Comparison of ENCODE assay signal across 26 cellular contexts in the genomic region with DNA sequence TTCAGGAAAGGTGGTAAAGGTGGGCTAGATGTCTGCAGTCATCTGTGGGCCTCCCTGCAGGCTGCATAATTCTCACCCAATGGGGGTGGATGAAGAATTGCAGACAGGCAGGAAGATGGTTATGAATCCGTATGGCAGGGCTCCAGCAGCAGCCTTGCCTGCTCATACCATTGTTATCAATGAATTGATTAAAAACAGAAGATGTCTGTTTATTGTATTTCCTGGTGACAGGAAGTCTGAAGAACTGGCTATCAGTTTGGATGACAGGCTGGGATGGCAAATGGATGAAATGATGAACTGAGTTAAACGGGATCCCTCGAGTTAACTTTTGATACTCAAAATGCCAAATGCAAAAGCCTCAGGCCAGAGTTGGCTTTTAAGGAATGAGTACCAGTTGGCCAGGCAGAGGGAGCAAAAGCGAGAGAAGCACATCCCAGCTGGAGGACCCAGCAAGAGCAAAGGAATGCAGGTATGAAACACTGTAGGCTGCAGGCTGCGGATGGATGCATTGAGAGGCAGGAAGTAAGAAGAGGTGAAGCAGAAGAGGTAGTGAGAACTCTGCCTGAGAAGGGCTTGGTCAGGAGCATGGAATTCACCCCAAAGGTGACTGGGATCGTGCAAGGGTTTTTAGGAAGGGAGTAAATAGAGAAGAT.
"Had no signal": no experiment of that assay in that cellular context is flagged by ENCODE, and none has a peak within 500 bp of the region (broad histone marks: within the 10 kb centered on the region; RNA-seq: fewer than 3 reads in every experiment).

No MANE protein-coding gene starts in this region.

- H3K27me3 ChIP-seq: ascending aorta, brain microvascular endothelial cell, right atrium auricular region, tibial nerve had no signal

- H3K9me3 ChIP-seq: ascending aorta, left lung, pancreas, psoas muscle, right atrium auricular region, stomach, suprapubic skin, tibial nerve had no signal

- ATAC-seq: activated CD8-positive, alpha-beta T cell treated with anti-CD3 and anti-CD28 coated beads, Interleukin-2, amount 10 ng/mL, durations not matched to agents 7 days and 5 days; activated naive CD4-positive, alpha-beta T cell treated with anti-CD3 and anti-CD28 coated beads, Interleukin-2, amount 50 U/mL, for 72 hours; left lung; pancreas; psoas muscle had no signal

- H3K4me1 ChIP-seq: ascending aorta, left lung, pancreas, psoas muscle, right atrium auricular region, stomach, suprapubic skin, tibial nerve had no signal

- H3K36me3 ChIP-seq: ascending aorta, brain microvascular endothelial cell, left lung, pancreas, right atrium auricular region, stomach, suprapubic skin, tibial nerve had no signal

- DNase-seq: activated CD4-positive, alpha-beta T cell treated with anti-CD3 and anti-CD28 coated beads for 1 hour; activated CD4-positive, alpha-beta T cell treated with anti-CD3 and anti-CD28 coated beads, Interleukin-2, amount 50 U/mL, for 1 hour; activated CD8-positive, alpha-beta T cell treated with anti-CD3 and anti-CD28 coated beads, Interleukin-2, amount 10 ng/mL, durations not matched to agents 7 days and 5 days; activated gamma-delta T cell treated with Interleukin-2 at 50 U/mL for 16 hours; activated T-cell treated with anti-CD3 and anti-CD28 coated beads, Interleukin-2, amount 50 U/mL, for 1 hour; brain microvascular endothelial cell; caudate nucleus; dermis blood vessel endothelial cell; effector CD8-positive, alpha-beta T cell; glutamatergic neuron; hippocampal formation; kidney; left lung; pancreas; psoas muscle; stimulated activated CD4-positive, alpha-beta T cell treated with anti-CD3 and anti-CD28 coated beads, Interleukin-12 subunit alpha, Interleukin-12 subunit beta, amount 100 ng/mL, for 4 hours; stomach; T-helper 2 cell had no signal

- H3K27ac ChIP-seq: ascending aorta, brain microvascular endothelial cell, left lung, pancreas, psoas muscle, right atrium auricular region, stomach, suprapubic skin, tibial nerve, VCaP had no signal

- H3K27ac Mint-ChIP-seq: activated CD8-positive, alpha-beta T cell treated with anti-CD3 and anti-CD28 coated beads, Interleukin-2, amount 10 ng/mL, durations not matched to agents 7 days and 5 days; activated naive CD4-positive, alpha-beta T cell treated with anti-CD3 and anti-CD28 coated beads, Interleukin-2, amount 50 U/mL, for 72 hours had no signal

- H3K4me3 Mint-ChIP-seq: activated CD8-positive, alpha-beta T cell treated with anti-CD3 and anti-CD28 coated beads, Interleukin-2, amount 10 ng/mL, durations not matched to agents 7 days and 5 days; nephron had no signal

- H3K9me3 Mint-ChIP-seq: nephron had no signal

- H3K4me3 ChIP-seq: ascending aorta, left lung, lung, pancreas, psoas muscle, right atrium auricular region, stomach, suprapubic skin, tibial nerve had no signal

- H3K36me3 Mint-ChIP-seq: activated naive CD4-positive, alpha-beta T cell treated with anti-CD3 and anti-CD28 coated beads, Interleukin-2, amount 50 U/mL, for 72 hours had no signal
